Comparison of ENCODE assay signal across 4 cellular contexts in genomic region chr3:98725352-98725751, GRCh38.
TF ChIP-seq lines count a peak whose summit lies in the region.

No MANE protein-coding gene starts in this region.

TF ChIP-seq in HepG2, 621 proteins besides CTCF, POLR2A, EP300 and RAD21:
- TF ChIP-seq FOXP4 (CRISPR knock-in tag; IDR thresholded peaks at IDR 0.05) (no peak), MAFF (IDR thresholded peaks at IDR 0.05; ENCODE audit: low read depth, low read length) (peak; percentile 47; the same call in 1 of the 2 replicates), MAFK (conservative IDR thresholded peaks at IDR 0.05 in 1 of 2, IDR thresholded peaks at IDR 0.05 in 1 of 2; ENCODE audit: low read length in 2 of 2) (peak in 1 of 2 experiments; percentile 68; a peak in 2 of 4 replicates)

TF ChIP-seq in A549, 52 proteins besides CTCF, POLR2A, EP300 and RAD21:
- TF ChIP-seq MAFK (IDR thresholded peaks at IDR 0.05; ENCODE audit: partially characterized antibody) (peak; percentile 70), RFX5 (IDR thresholded peaks at IDR 0.05) (no peak)

TF ChIP-seq in IMR-90, 13 proteins besides CTCF, POLR2A, EP300 and RAD21:
- TF ChIP-seq MAZ (IDR thresholded peaks at IDR 0.05; ENCODE audit: borderline replicate concordance, low read depth, low read length) (no peak), MAFK (IDR thresholded peaks at IDR 0.05; ENCODE audit: low read depth, low read length) (peak; percentile 56)

TF ChIP-seq in K562, 482 proteins besides CTCF, POLR2A, EP300 and RAD21:
- no peak for TF ChIP-seq ZC3H8 (IDR thresholded peaks at IDR 0.05)
- no peak for TF ChIP-seq ARID4B (CRISPR knock-in tag; IDR thresholded peaks at IDR 0.05)
- peak; percentile 34 for TF ChIP-seq ZNF316 (IDR thresholded peaks at IDR 0.05)
- no peak for TF ChIP-seq SRF (CRISPR knock-in tag; IDR thresholded peaks at IDR 0.05)
- no peak for TF ChIP-seq NCOA1 (IDR thresholded peaks at IDR 0.05; ENCODE audit: low read depth)
- TF ChIP-seq RNF219 (CRISPR knock-in tag; IDR thresholded peaks at IDR 0.05): no peak
- TF ChIP-seq KLF13 (tag; IDR thresholded peaks at IDR 0.05; ENCODE audit: borderline replicate concordance, low read depth): no peak
TF ChIP-seq in K562: peak in this region for 1.
